9 cellular contexts compared by ENCODE assay signal in the genomic region with DNA sequence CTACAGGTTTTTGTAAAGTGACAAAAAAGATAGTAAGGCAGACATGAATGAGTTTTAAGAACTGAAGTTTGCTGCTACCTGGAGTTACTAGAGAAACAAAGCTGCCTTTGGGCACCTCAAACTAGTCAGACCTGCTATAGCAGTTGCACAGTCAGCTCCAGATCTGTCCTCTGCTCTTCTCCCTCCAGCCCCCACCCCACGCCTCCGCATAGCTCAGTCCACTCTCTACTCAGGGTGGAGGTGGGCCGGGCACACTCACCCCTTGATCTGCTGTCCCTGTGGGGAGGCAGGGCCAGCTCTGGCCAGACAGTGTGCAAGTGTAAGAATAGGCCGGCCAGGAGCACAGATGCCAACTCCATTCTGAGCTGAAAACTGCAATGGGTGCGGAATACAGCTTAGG. TPM values are rescaled to one million over a fixed set of nuclear protein-coding genes. Genes with fewer than 3 reads are reported as not detected.
A peak's percentile ranks its signal among the peaks of the same experiment; 100 is the strongest.
DNase-seq lines count a peak whose midpoint lies in the region; ATAC-seq and TF ChIP-seq lines count a peak whose summit lies in the region.
"Had no signal": no experiment of that assay in that cellular context is flagged by ENCODE, and none has a peak within 500 bp of the region (broad histone marks: within the 10 kb centered on the region; RNA-seq: fewer than 3 reads in every experiment).

No MANE protein-coding gene starts in this region.

- intact Hi-C loops in Panc1 (cut with micrococcal nuclease; ENCODE audit: unreplicated experiment): loop anchor here (5.0 to 10.0 kb wide), 2 partner anchors 75 to 98 kb away; no protein-coding TSS in a partner anchor

- POLR2A ChIA-PET in Panc1 (lab: Charles Lee): interaction anchor here (0.6 kb wide), 1 partner anchor 126 kb away, joined by 5 read pairs; no protein-coding TSS in a partner anchor

- no peaks in the 10 kb centered on the region for H3K9me3 Mint-ChIP-seq in progenitor cell of endocrine pancreas (ENCODE audit: low read depth)

- H3K27ac ChIP-seq in Panc1 (ENCODE audit: low read length) (peak overlapping the region; percentile 85), foreskin keratinocyte (peak overlapping the region; percentile 62)

- no peak for TF ChIP-seq CTCF in Panc1 (IDR thresholded peaks at IDR 0.05)
- TF ChIP-seq CTCF in foreskin keratinocyte (conservative IDR thresholded peaks at IDR 0.05): no peak
- TF ChIP-seq CTCF in progenitor cell of endocrine pancreas (IDR thresholded peaks at IDR 0.05; ENCODE audit: unreplicated experiment): no peak

- peaks cover 66% of the 10 kb centered on the region for H3K4me1 Mint-ChIP-seq in progenitor cell of endocrine pancreas (ENCODE audit: low read depth)

- H3K4me1 ChIP-seq in Panc1 (ENCODE audit: control insufficient read depth, insufficient read depth, low read length) (peaks cover 65% of the 10 kb centered on the region), foreskin keratinocyte (peaks cover 62% of the 10 kb centered on the region)

- in situ Hi-C loops in Panc1 (cut with HindIII; ENCODE audit: low pct_unique_long_range_greater_than_20kb, low sequenced_read_pairs): no loop called here

- H3K9me3 ChIP-seq in Panc1 (ENCODE audit: control insufficient read depth, insufficient read depth, low read depth, low read length): no peaks in the 10 kb centered on the region

- peak overlapping the region; percentile 94 for H3K27ac Mint-ChIP-seq in progenitor cell of endocrine pancreas

- no TSS peak for BruUV-seq in Panc1 (replicated peaks; lab: Mats Ljungman, UMichigan)

- ATAC-seq in Panc1: no peak
- peak; percentile 36 for ATAC-seq in foreskin keratinocyte
- no peak for ATAC-seq in GM19455 (IDR thresholded peaks at IDR 0.05; ENCODE audit: unreplicated experiment)
- ATAC-seq in GM21515 (IDR thresholded peaks at IDR 0.05; ENCODE audit: unreplicated experiment): no peak

- peak overlapping the region; percentile 53 for H3K4me3 Mint-ChIP-seq in progenitor cell of endocrine pancreas (ENCODE audit: low read depth)

- H3K36me3 Mint-ChIP-seq in progenitor cell of endocrine pancreas (ENCODE audit: insufficient read depth): no peaks in the 10 kb centered on the region

- no peaks in the 10 kb centered on the region for H3K27me3 Mint-ChIP-seq in progenitor cell of endocrine pancreas

- H3K27me3 ChIP-seq in Panc1 (ENCODE audit: control insufficient read depth, insufficient read depth, low read length): no peaks in the 10 kb centered on the region
- H3K27me3 ChIP-seq in foreskin keratinocyte: no peaks in the 10 kb centered on the region

- peak overlapping the region; percentile 14 to 17 for H3K4me3 ChIP-seq in Panc1 (ENCODE audit: low read depth in 2 of 2, low read length in 2 of 2)

- CTCF ChIA-PET in Panc1 (lab: Charles Lee): interaction anchor here (0.5 to 0.8 kb wide), 2 partner anchors 470 to 520 kb away, joined by 4 to 6 read pairs; no protein-coding TSS in a partner anchor

- H3K36me3 ChIP-seq in Panc1 (ENCODE audit: control insufficient read depth, insufficient read depth, low read length): peaks cover 4% of the 10 kb centered on the region; the same call in 1 of the 2 replicates

- DNase-seq in ELF-1 (ENCODE audit: low read depth, low spot score) (peak; percentile 84), Panc1 (ENCODE audit: low read depth, low spot score) (no peak), foreskin keratinocyte (peak in 1 of 2 donors; percentile 64), progenitor cell of endocrine pancreas (ENCODE audit: low spot score, unreplicated experiment) (no peak), NCI-H2227 treated with DMSO at 0.1 percent for 48 hours (lab: John Stamatoyannopoulos, UW) (no peak)
- DNase-seq in activated CD4-positive, CD25-positive, alpha-beta regulatory T cell (lab: John Stamatoyannopoulos, UW): no peak
- DNase-seq: activated CD4-positive, CD25-positive, alpha-beta regulatory T cell treated with anti-CD3 and anti-CD28 coated beads, Interleukin-2, amount 50 U/mL, for 72 hours had no signal

RNA-seq across cellular contexts. Expression of a gene that starts 4.1 kb away (rescaled TPM):
- total RNA-seq in Panc1 (2021; ENCODE audit: unreplicated experiment) (24.3 TPM), foreskin keratinocyte (17.1 and 18.4 TPM in 2 replicates), progenitor cell of endocrine pancreas (19.0 and 20.7 TPM in 2 replicates)
- polyA plus RNA-seq in Panc1 (2012; ENCODE audit: insufficient read length): 16.4 TPM
- polyA plus RNA-seq in foreskin keratinocyte: 5.7 and 7.1 TPM in 2 replicates
